In the genomic region with DNA sequence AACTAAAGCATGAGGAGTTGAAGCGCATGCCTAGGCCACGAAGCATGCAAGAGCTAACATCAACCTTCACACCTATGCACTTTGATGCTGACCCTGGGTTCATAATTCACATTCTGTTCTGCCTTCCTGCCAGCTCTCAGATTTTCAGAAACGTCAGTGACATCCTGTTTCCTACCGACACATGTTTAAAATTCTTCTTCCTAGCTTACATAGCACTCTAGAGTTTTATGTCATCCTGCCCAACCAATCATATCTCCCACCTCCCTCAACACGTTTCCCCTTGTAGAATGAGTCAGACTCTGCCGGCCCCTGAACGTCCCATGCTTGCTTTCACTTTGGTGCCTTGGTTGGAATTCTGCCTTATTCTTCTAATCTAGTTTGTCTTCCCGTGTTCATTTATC, we compare ENCODE assay signal across 8 cellular contexts.
DNase-seq lines count a peak whose midpoint lies in the region; ATAC-seq, FAIRE-seq and TF ChIP-seq lines count a peak whose summit lies in the region.

No MANE protein-coding gene starts in this region.

- H3K4me1 ChIP-seq in Caco-2: peaks cover 5% of the 10 kb centered on the region; the same call in 1 of the 2 replicates

- no peak overlapping the region for H3K4me3 Mint-ChIP-seq in Caco-2 (ENCODE audit: unreplicated experiment)

- H3K4me3 ChIP-seq in fibroblast of mammary gland (ENCODE audit: control insufficient read depth, low read depth, low read length) (peak overlapping the region; percentile 18), Caco-2 (ENCODE audit: low read depth, low read length) (no peak overlapping the region)

- ATAC-seq in GM18511 (IDR thresholded peaks at IDR 0.05; ENCODE audit: unreplicated experiment) (peak; percentile 83), HG02840 (IDR thresholded peaks at IDR 0.05; ENCODE audit: low FRiP score, unreplicated experiment) (peak; percentile 65)

- CTCF ChIA-PET in Caco-2 (lab: Charles Lee): interaction anchor here (1.1 kb wide), 1 partner anchor 145 kb away, joined by 4 read pairs; the partner anchor contains the start of gene MAP3K5

- BruUV-seq in Caco-2 (replicated peaks; lab: Mats Ljungman, UMichigan): no TSS peak

- no peak for TF ChIP-seq CTCF in fibroblast of mammary gland (conservative IDR thresholded peaks at IDR 0.05; ENCODE audit: control insufficient read depth, insufficient read depth, low read depth, low read length)
- TF ChIP-seq CTCF in Caco-2 (IDR thresholded peaks at IDR 0.05; ENCODE audit: insufficient read depth in 1 of 2, low read depth in 1 of 2, low read length in 1 of 2, severe bottlenecking in 1 of 2, unreplicated experiment in 1 of 2): no peak

- H3K27me3 Mint-ChIP-seq in Caco-2 (ENCODE audit: insufficient read depth, unreplicated experiment): no peaks in the 10 kb centered on the region

- no peaks in the 10 kb centered on the region for H3K36me3 ChIP-seq in Caco-2 (ENCODE audit: control insufficient read depth, insufficient read depth, low read length)

- H3K36me3 Mint-ChIP-seq in Caco-2 (ENCODE audit: insufficient read depth, unreplicated experiment): no peaks in the 10 kb centered on the region

- H3K27ac Mint-ChIP-seq in Caco-2 (ENCODE audit: unreplicated experiment): no peak overlapping the region

- no peak for FAIRE-seq in frontal cortex (lab: Jason Lieb, UNC)

- no peaks in the 10 kb centered on the region for H3K9me3 Mint-ChIP-seq in Caco-2 (ENCODE audit: unreplicated experiment)

- peak; percentile 47 to 60 for DNase-seq in activated CD4-positive, alpha-beta T cell treated with anti-CD3 and anti-CD28 coated beads for 4 hours
- DNase-seq in fibroblast of mammary gland (ENCODE audit: low read depth) (peak; percentile 93), frontal cortex (ENCODE audit: low spot score in 2 of 2) (no peak), Caco-2 (no peak), SHP77 (lab: John Stamatoyannopoulos, UW) (no peak)
- peak; percentile 13 to 23 for DNase-seq in stimulated activated CD4-positive, alpha-beta T cell treated with anti-CD3 and anti-CD28 coated beads, Interleukin-15, amount 100 ng/mL, for 48 hours (ENCODE audit: low read depth in 2 of 2)

- H3K9me3 ChIP-seq in Caco-2: no peaks in the 10 kb centered on the region

- no peaks in the 10 kb centered on the region for H3K27me3 ChIP-seq in Caco-2 (replicated peaks; ENCODE audit: control insufficient read depth, insufficient read depth, low read length)

- intact Hi-C loops in Caco-2 (cut with micrococcal nuclease; ENCODE audit: unreplicated experiment): no loop called here

- no peaks in the 10 kb centered on the region for H3K4me1 Mint-ChIP-seq in Caco-2 (ENCODE audit: low read depth, unreplicated experiment)

- POLR2A ChIA-PET in Caco-2 (lab: Charles Lee): no interaction called here

Comparison
In these comparisons a context has a peak if more than half of its experiments do, and no peak if none do; other contexts are left out.
1. DNase-seq: peak in activated CD4-positive, alpha-beta T cell treated with anti-CD3 and anti-CD28 coated beads for 4 hours (2 of 2), fibroblast of mammary gland (single experiment) and stimulated activated CD4-positive, alpha-beta T cell treated with anti-CD3 and anti-CD28 coated beads, Interleukin-15, amount 100 ng/mL, for 48 hours (2 of 2); none in frontal cortex (0 of 2), Caco-2 (0 of 2) and SHP77 (0 of 2).